ENCODE assay signal across 8 cellular contexts in the genomic region with DNA sequence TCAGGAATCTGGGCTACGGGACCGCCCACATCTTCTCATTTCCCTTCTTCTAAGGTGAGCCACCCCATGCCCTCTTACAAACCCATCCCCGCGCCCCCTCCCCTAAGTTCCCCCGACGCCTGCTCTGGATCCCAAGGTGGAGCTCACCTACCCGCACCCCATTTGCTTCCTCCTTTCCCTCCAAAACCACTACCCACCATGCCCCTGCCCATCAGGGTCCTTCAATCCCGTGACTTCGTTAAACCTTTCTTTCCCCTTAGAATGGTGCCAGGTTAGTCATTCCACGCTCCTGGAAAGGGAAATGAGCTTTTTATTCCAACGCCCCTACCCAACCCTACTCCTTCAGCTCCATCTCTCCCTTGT. TPM values are rescaled to one million over a fixed set of nuclear protein-coding genes. Genes with fewer than 3 reads are reported as not detected.
DNase-seq lines count a peak whose midpoint lies in the region; ATAC-seq and TF ChIP-seq lines count a peak whose summit lies in the region.

No MANE protein-coding gene starts in this region.

- no peaks in the 10 kb centered on the region for H3K9me3 Mint-ChIP-seq in neural crest cell

- no peaks in the 10 kb centered on the region for H3K9me3 ChIP-seq in NT2/D1 (ENCODE audit: insufficient read depth, low read length)
- no peaks in the 10 kb centered on the region for H3K9me3 ChIP-seq in effector memory CD4-positive, alpha-beta T cell (ENCODE audit: control insufficient read depth, low read length)

- H3K4me1 Mint-ChIP-seq in neural crest cell: peaks cover 49% of the 10 kb centered on the region

- TF ChIP-seq CTCF in BJ (IDR thresholded peaks at IDR 0.05; ENCODE audit: insufficient read depth, low read depth, low read length) (no peak), neural crest cell (conservative IDR thresholded peaks at IDR 0.05) (no peak)

- POLR2A ChIA-PET in BJ (lab: Charles Lee): no interaction called here

- peak overlapping the region; percentile 19 for H3K27ac ChIP-seq in effector memory CD4-positive, alpha-beta T cell (ENCODE audit: insufficient read depth, low read length, poor library complexity, severe bottlenecking)

- peaks cover 13% of the 10 kb centered on the region for H3K4me1 ChIP-seq in NT2/D1 (ENCODE audit: insufficient read depth, insufficient read length)
- peaks cover 24% of the 10 kb centered on the region for H3K4me1 ChIP-seq in effector memory CD4-positive, alpha-beta T cell (ENCODE audit: control insufficient read depth, insufficient read depth, low read length, poor library complexity, severe bottlenecking)

- H3K27me3 ChIP-seq in BJ (ENCODE audit: control insufficient read depth, insufficient read depth, low read length): no peaks in the 10 kb centered on the region
- H3K27me3 ChIP-seq in NT2/D1 (ENCODE audit: insufficient read depth, insufficient read length): no peaks in the 10 kb centered on the region
- H3K27me3 ChIP-seq in effector memory CD4-positive, alpha-beta T cell (replicated peaks; ENCODE audit: control insufficient read depth, insufficient read depth, low read length, poor library complexity, severe bottlenecking): no peaks in the 10 kb centered on the region

- H3K9ac ChIP-seq in NT2/D1 (ENCODE audit: insufficient read length, low read depth): peak overlapping the region; percentile 16

- peaks cover 15% of the 10 kb centered on the region for H3K36me3 Mint-ChIP-seq in neural crest cell (ENCODE audit: low read depth)

- peak overlapping the region; percentile 56 for H3K4me3 ChIP-seq in BJ (ENCODE audit: low read depth, low read length)
- peak overlapping the region; percentile 23 for H3K4me3 ChIP-seq in NT2/D1 (ENCODE audit: insufficient read length, low read depth)
- peak overlapping the region; percentile 74 for H3K4me3 ChIP-seq in effector memory CD4-positive, alpha-beta T cell (ENCODE audit: insufficient read depth, low read depth, low read length, poor library complexity, severe bottlenecking)

- H3K27ac Mint-ChIP-seq in neural crest cell (ENCODE audit: unreplicated experiment): no peak overlapping the region

- H3K27me3 Mint-ChIP-seq in neural crest cell (ENCODE audit: low read depth): peaks cover 2% of the 10 kb centered on the region

- H3K36me3 ChIP-seq in BJ (ENCODE audit: control insufficient read depth, insufficient read depth, low read length) (peaks cover 6% of the 10 kb centered on the region), NT2/D1 (ENCODE audit: insufficient read depth, insufficient read length, low read length) (peaks cover 31% of the 10 kb centered on the region)
- H3K36me3 ChIP-seq in effector memory CD4-positive, alpha-beta T cell (ENCODE audit: control insufficient read depth, insufficient read depth, low read length): peaks cover 21% of the 10 kb centered on the region

- DNase-seq in BJ (ENCODE audit: low read depth) (no peak), NT2/D1 (ENCODE audit: low read depth, low spot score) (no peak), neural crest cell (ENCODE audit: low read depth, low spot score) (no peak), cerebellar nuclear complex (lab: John Stamatoyannopoulos, UW) (no peak)
- no peak for DNase-seq in effector memory CD4-positive, alpha-beta T cell

- ATAC-seq in HG02938 (IDR thresholded peaks at IDR 0.05; ENCODE audit: unreplicated experiment) (no peak), HG02678 (IDR thresholded peaks at IDR 0.05; ENCODE audit: unreplicated experiment) (no peak), HG02588 (IDR thresholded peaks at IDR 0.05; ENCODE audit: unreplicated experiment) (no peak)

- H3K4me3 Mint-ChIP-seq in neural crest cell: peak overlapping the region; percentile 94

- CTCF ChIA-PET in BJ (lab: Yijun Ruan, JAX): no interaction called here

RNA-seq across cellular contexts. Expression of gene MTMR4, which starts 0.3 kb away (rescaled TPM):
- 19.5 and 35.2 TPM in 2 replicates for polyA plus RNA-seq in BJ (2011; rRNA removed)
- polyA minus RNA-seq in BJ (2011; rRNA and poly(A)+ RNA removed): 75.9 and 96.9 TPM in 2 replicates
- total RNA-seq in neural crest cell: 97.4 and 102 TPM in 2 replicates

RNA-seq across cellular contexts. Expression of gene HSF5, which starts 26.6 kb away (rescaled TPM):
- not detected in 2 replicates for polyA plus RNA-seq in BJ (2011; rRNA removed)
- not detected in 2 replicates for polyA minus RNA-seq in BJ (2011; rRNA and poly(A)+ RNA removed)
- total RNA-seq in neural crest cell: 0.05 and 0.11 TPM in 2 replicates

Comparison
In these comparisons a context has a peak if more than half of its experiments do, and no peak if none do; other contexts are left out.
1. H3K4me3 ChIP-seq: peak in every context shown above with its lines; median percentile 74 in effector memory CD4-positive, alpha-beta T cell; 56 in BJ; 23 in NT2/D1.